ENCODE assay signal across 14 cellular contexts in the genomic region with DNA sequence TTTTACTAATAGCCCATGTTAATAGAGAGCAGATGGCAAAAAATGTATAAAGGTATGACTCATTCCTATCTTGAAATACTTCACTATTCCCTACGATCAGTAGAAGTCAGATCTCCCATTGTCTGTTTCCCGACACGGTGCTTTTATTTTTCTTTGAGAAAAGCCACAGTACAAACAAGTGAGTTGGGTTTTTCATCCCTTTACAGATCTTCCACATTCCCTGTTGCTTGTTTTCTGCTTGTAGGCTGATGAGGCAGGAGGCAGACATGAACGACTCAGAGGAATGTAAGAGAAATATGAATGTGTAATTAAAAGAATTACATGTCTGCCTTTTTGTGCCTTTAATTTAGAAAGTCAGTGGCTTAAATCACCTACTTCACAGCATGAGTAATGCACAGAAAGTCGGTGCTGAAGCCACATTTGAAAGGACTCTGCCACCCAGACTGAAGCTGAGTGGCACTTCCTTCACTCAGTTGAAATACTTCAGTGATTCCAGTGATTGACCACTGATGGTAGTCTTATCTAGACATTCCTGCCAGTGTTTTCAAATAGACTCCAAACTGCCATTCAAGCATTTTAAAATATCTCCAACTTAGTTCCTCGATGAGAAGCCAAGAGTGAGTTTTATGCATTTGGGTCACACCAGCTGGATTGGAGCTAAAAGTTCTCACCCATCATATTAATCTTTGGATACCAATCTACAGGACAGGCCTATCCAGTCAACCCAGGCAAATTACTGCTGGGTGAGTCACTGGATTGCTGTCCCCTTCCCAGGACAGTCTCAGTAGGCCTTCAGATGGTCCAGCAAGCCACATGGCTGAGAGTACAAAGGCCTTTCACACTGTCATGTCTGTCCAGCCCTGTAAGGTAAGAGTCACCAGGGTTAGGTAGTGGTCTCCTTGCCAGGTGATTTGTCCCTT.
DNase-seq lines count a peak whose midpoint lies in the region; ATAC-seq, FAIRE-seq and TF ChIP-seq lines count a peak whose summit lies in the region.
"Had no signal": no experiment of that assay in that cellular context is flagged by ENCODE, and none has a peak within 500 bp of the region (broad histone marks: within the 10 kb centered on the region; RNA-seq: fewer than 3 reads in every experiment).

No MANE protein-coding gene starts in this region.

- H3K4me1 Mint-ChIP-seq in astrocyte (ENCODE audit: low read depth, unreplicated experiment), result peaks cover 48% of the 10 kb centered on the region

- DNase-seq in HepG2 (ENCODE audit: low spot score) (peak; percentile 14), right lobe of liver (no peak), astrocyte (ENCODE audit: low read depth) (peak; percentile 73), iris pigment epithelial cell (ENCODE audit: low read depth) (peak; percentile 47), NCI-H2081 treated with DMSO at 0.1 percent for 48 hours (lab: John Stamatoyannopoulos, UW) (no peak), sigmoid colon (no peak)
- DNase-seq: activated naive CD4-positive, alpha-beta T cell treated with anti-CD3 and anti-CD28 coated beads, Interleukin-2, amount 50 U/mL, for 16 hours; GF-D8; stimulated activated CD4-positive, alpha-beta T cell treated with anti-CD3 and anti-CD28 coated beads, Interleukin-12 subunit alpha, Interleukin-12 subunit beta, amount 100 ng/mL, for 4 hours; upper lobe of left lung had no signal

- CTCF ChIA-PET in HepG2 (lab: Yijun Ruan, JAX; ENCODE audit: low intra/inter-chr PET ratio, low total read pairs), result no interaction called here

- FAIRE-seq in HepG2 (lab: Jason Lieb, UNC) (no peak), astrocyte (lab: Jason Lieb, UNC) (peak; percentile 66)

- in situ Hi-C loops in HepG2 (cut with HindIII; ENCODE audit: extremely low pct_ligation_motif_present, low pct_unique_long_range_greater_than_20kb), result no loop called here

- no peaks in the 10 kb centered on the region for H3K36me3 Mint-ChIP-seq in astrocyte (ENCODE audit: low read depth, unreplicated experiment)

- peak overlapping the region; percentile 75 for H3K27ac Mint-ChIP-seq in astrocyte (ENCODE audit: unreplicated experiment)

- H3K27me3 ChIP-seq in HepG2 (ENCODE audit: control insufficient read depth in 1 of 2, insufficient read depth in 2 of 2, low read length in 2 of 2) (no peaks in the 10 kb centered on the region), right lobe of liver (no peaks in the 10 kb centered on the region), astrocyte (ENCODE audit: insufficient read depth, low read length) (no peaks in the 10 kb centered on the region), sigmoid colon (no peaks in the 10 kb centered on the region)
- H3K27me3 ChIP-seq: upper lobe of left lung had no signal

- POLR2A ChIA-PET in HepG2 (lab: Yijun Ruan, JAX), result no interaction called here

- intact Hi-C loops in HepG2 (cut with micrococcal nuclease; ENCODE audit: unreplicated experiment), result no loop called here
- intact Hi-C loops in right lobe of liver (cut with DNase I), result no loop called here
- intact Hi-C loops in sigmoid colon (cut with DNase I), result no loop called here

- H3K79me2 ChIP-seq in HepG2 (ENCODE audit: insufficient read depth, low read length) (no peaks in the 10 kb centered on the region), astrocyte (ENCODE audit: insufficient read depth, low read length) (no peaks in the 10 kb centered on the region)

- no peak overlapping the region for H2AFZ ChIP-seq in HepG2 (ENCODE audit: low read length)
- no peak overlapping the region for H2AFZ ChIP-seq in astrocyte (ENCODE audit: low read depth, low read length)

- no peak for TF ChIP-seq POLR2A in HepG2 (IDR thresholded peaks at IDR 0.05; ENCODE audit: insufficient read depth in 1 of 2, low read depth in 2 of 2, low read length in 2 of 2)
- TF ChIP-seq POLR2A in right lobe of liver (IDR thresholded peaks at IDR 0.05), result no peak
- no peak for TF ChIP-seq POLR2A in sigmoid colon (IDR thresholded peaks at IDR 0.05)

- TF ChIP-seq EP300 in HepG2 (IDR thresholded peaks at IDR 0.05; ENCODE audit: low read depth in 2 of 2, low read length in 2 of 2), result no peak
- no peak for TF ChIP-seq EP300 in HepG2 (CRISPR knock-in tag; IDR thresholded peaks at IDR 0.05; ENCODE audit: borderline replicate concordance)
- TF ChIP-seq EP300 in sigmoid colon (IDR thresholded peaks at IDR 0.05), result no peak

- TF ChIP-seq CTCF in HepG2 (CRISPR knock-in tag; IDR thresholded peaks at IDR 0.05), result no peak
- no peak for TF ChIP-seq CTCF in right lobe of liver (IDR thresholded peaks at IDR 0.05)
- TF ChIP-seq CTCF in astrocyte (IDR thresholded peaks at IDR 0.05; ENCODE audit: insufficient read depth, low read depth, low read length), result no peak
- TF ChIP-seq CTCF in sigmoid colon (IDR thresholded peaks at IDR 0.05), result no peak

- H3K4me3 Mint-ChIP-seq in astrocyte (ENCODE audit: unreplicated experiment), result no peak overlapping the region
- H3K4me3 Mint-ChIP-seq: neural crest cell had no signal

- no peaks in the 10 kb centered on the region for H4K20me1 ChIP-seq in HepG2 (ENCODE audit: insufficient read depth, low read length)
- H4K20me1 ChIP-seq in astrocyte (ENCODE audit: insufficient read depth, low read length), result no peaks in the 10 kb centered on the region

- H3K27me3 Mint-ChIP-seq in astrocyte (ENCODE audit: low read depth, unreplicated experiment), result no peaks in the 10 kb centered on the region

- ATAC-seq in HepG2 (peak; percentile 76), right lobe of liver (no peak), GM19328 (IDR thresholded peaks at IDR 0.05; ENCODE audit: unreplicated experiment) (no peak), HG02610 (IDR thresholded peaks at IDR 0.05; ENCODE audit: unreplicated experiment) (no peak)

- H3K4me1 ChIP-seq in HepG2 (ENCODE audit: insufficient read depth, low read length) (no peaks in the 10 kb centered on the region), right lobe of liver (no peaks in the 10 kb centered on the region), astrocyte (ENCODE audit: insufficient read depth, low read length) (peaks cover 35% of the 10 kb centered on the region), sigmoid colon (peaks cover 0 to 14% (median 0%) of the 10 kb centered on the region in 4 donors)

- no peak overlapping the region for H3K9ac ChIP-seq in HepG2 (ENCODE audit: insufficient read depth, low read depth, low read length)
- peak overlapping the region; percentile 67 for H3K9ac ChIP-seq in astrocyte (ENCODE audit: low read length)

- H3K36me3 ChIP-seq in HepG2 (replicated peaks in 1 of 2; ENCODE audit: control insufficient read depth in 1 of 2, insufficient read depth in 2 of 2, low read length in 2 of 2) (no peaks in the 10 kb centered on the region), right lobe of liver (no peaks in the 10 kb centered on the region), astrocyte (ENCODE audit: insufficient read depth, low read length) (no peaks in the 10 kb centered on the region), sigmoid colon (no peaks in the 10 kb centered on the region)
- H3K36me3 ChIP-seq: upper lobe of left lung had no signal

- H3K27ac ChIP-seq in HepG2 (ENCODE audit: extremely low read length, insufficient read depth, low read length) (no peak overlapping the region), right lobe of liver (no peak overlapping the region), astrocyte (ENCODE audit: low read depth, low read length) (peak overlapping the region; percentile 81), sigmoid colon (peak overlapping the region in 1 of 4 donors; percentile 11)

- no peak for TF ChIP-seq RAD21 in HepG2 (CRISPR knock-in tag; IDR thresholded peaks at IDR 0.05)

- BruUV-seq in HepG2 (replicated peaks; lab: Mats Ljungman, UMichigan), result no TSS peak

- H3K9me3 Mint-ChIP-seq in astrocyte (ENCODE audit: unreplicated experiment), result no peaks in the 10 kb centered on the region
- H3K9me3 Mint-ChIP-seq: neural crest cell had no signal

- WGBS in HepG2 (ENCODE audit: low lambda C conversion rate), result 20% methylated on average over 6 of the region's 6 CpGs
- 40% methylated on average over 6 of the region's 6 CpGs for WGBS in right lobe of liver (ENCODE audit: insufficient coverage, low coverage, low lambda C conversion rate, missing lambda C conversion rate)
- 58 to 66% methylated on average over 6 of the region's 6 CpGs for WGBS in sigmoid colon, 2 donors

- H3K4me3 ChIP-seq in HepG2 (replicated peaks in 1 of 3; ENCODE audit: insufficient read depth in 1 of 3, low read depth in 2 of 3, low read length in 3 of 3), result no peak overlapping the region
- H3K4me3 ChIP-seq in right lobe of liver, result no peak overlapping the region
- no peak overlapping the region for H3K4me3 ChIP-seq in astrocyte (ENCODE audit: insufficient read depth, low read depth, low read length)
- H3K4me3 ChIP-seq in sigmoid colon, result no peak overlapping the region
- H3K4me3 ChIP-seq: coronary artery, upper lobe of left lung had no signal

- H3K4me2 ChIP-seq in HepG2 (ENCODE audit: low read depth, low read length) (no peak overlapping the region), astrocyte (ENCODE audit: low read length) (peak overlapping the region; percentile 75)

- H3K9me3 ChIP-seq in HepG2 (ENCODE audit: low read length), result no peaks in the 10 kb centered on the region
- no peaks in the 10 kb centered on the region for H3K9me3 ChIP-seq in right lobe of liver
- H3K9me3 ChIP-seq in astrocyte (ENCODE audit: insufficient read depth, low read depth, low read length), result no peaks in the 10 kb centered on the region
- no peaks in the 10 kb centered on the region for H3K9me3 ChIP-seq in sigmoid colon
- H3K9me3 ChIP-seq: upper lobe of left lung had no signal

TF ChIP-seq in HepG2, 621 proteins besides CTCF, POLR2A, EP300 and RAD21:
- TF ChIP-seq SIX1 (CRISPR knock-in tag; IDR thresholded peaks at IDR 0.05; ENCODE audit: borderline replicate concordance) (no peak), ZNF337 (CRISPR knock-in tag; IDR thresholded peaks at IDR 0.05; ENCODE audit: borderline replicate concordance, low read depth) (no peak), FOXJ3 (CRISPR knock-in tag; IDR thresholded peaks at IDR 0.05; ENCODE audit: borderline replicate concordance) (no peak), HMG20A (CRISPR knock-in tag; IDR thresholded peaks at IDR 0.05; ENCODE audit: borderline replicate concordance) (no peak), FOSL2 (CRISPR knock-in tag; IDR thresholded peaks at IDR 0.05) (peak; percentile 72)
TF ChIP-seq in HepG2: peak in this region for 1.

Comparison
In these comparisons a context has a peak if more than half of its experiments do, and no peak if none do; other contexts are left out.
1. DNase-seq: peak in HepG2 (single experiment), astrocyte (single experiment) and iris pigment epithelial cell (single experiment); none in right lobe of liver (0 of 3), NCI-H2081 treated with DMSO at 0.1 percent for 48 hours (single experiment) and sigmoid colon (single experiment).